In genomic region chr9:87664153-87665060, GRCh38 we compare ENCODE assay signal across 1 cellular context.
TF ChIP-seq lines count a peak whose summit lies in the region.

No MANE protein-coding gene starts in this region.

TF ChIP-seq in WTC11, 78 proteins besides CTCF, POLR2A, EP300 and RAD21:
- no peak for TF ChIP-seq AFF4 (CRISPR knock-in tag; IDR thresholded peaks at IDR 0.05; ENCODE audit: borderline replicate concordance)
- no peak for TF ChIP-seq CBFB (CRISPR knock-in tag; IDR thresholded peaks at IDR 0.05; ENCODE audit: low read depth)
- no peak for TF ChIP-seq ZNF232 (CRISPR knock-in tag; IDR thresholded peaks at IDR 0.05)
- TF ChIP-seq GTF2I (CRISPR knock-in tag; conservative IDR thresholded peaks at IDR 0.05) = no peak
- TF ChIP-seq EMX1 (CRISPR knock-in tag; IDR thresholded peaks at IDR 0.05) = no peak
- no peak for TF ChIP-seq NFYB (CRISPR knock-in tag; conservative IDR thresholded peaks at IDR 0.05; ENCODE audit: low read depth)
- no peak for TF ChIP-seq ZNF121 (CRISPR knock-in tag; IDR thresholded peaks at IDR 0.05)
- TF ChIP-seq NR3C1 (CRISPR knock-in tag; conservative IDR thresholded peaks at IDR 0.05; ENCODE audit: low read depth) = no peak
- no peak for TF ChIP-seq TCF7 (CRISPR knock-in tag; IDR thresholded peaks at IDR 0.05; ENCODE audit: low read depth)
- TF ChIP-seq FOXJ3 (CRISPR knock-in tag; IDR thresholded peaks at IDR 0.05; ENCODE audit: borderline replicate concordance) = no peak
- TF ChIP-seq NR1H2 (CRISPR knock-in tag; IDR thresholded peaks at IDR 0.05) = no peak
- TF ChIP-seq, protein P1, sequence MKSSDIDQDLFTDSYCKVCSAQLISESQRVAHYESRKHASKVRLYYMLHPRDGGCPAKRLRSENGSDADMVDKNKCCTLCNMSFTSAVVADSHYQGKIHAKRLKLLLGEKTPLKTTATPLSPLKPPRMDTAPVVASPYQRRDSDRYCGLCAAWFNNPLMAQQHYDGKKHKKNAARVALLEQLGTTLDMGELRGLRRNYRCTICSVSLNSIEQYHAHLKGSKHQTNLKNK (CRISPR knock-in tag; IDR thresholded peaks at IDR 0.05) = no peak
- no peak for TF ChIP-seq NFATC4 (CRISPR knock-in tag; IDR thresholded peaks at IDR 0.05)
